In the genomic region with DNA sequence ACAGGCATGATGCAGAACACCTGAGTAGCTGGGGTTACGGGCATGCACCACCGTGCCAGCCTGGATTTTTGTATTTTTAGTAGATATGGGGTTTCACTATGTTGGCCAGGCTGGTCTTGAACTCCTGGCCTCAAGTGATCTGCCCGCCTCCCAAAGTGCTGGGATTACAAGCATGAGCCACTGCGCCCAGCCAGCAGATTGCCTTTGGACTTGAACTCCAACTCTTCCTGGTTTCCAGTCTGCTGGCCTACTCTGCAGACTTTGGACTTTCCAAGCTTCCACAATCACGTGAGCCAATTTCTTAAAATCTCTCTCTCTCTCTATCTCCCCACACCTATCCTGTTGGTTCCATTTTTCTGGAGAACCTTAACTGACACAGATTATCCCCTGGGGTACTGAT, we compare ENCODE assay signal across 16 cellular contexts. TPM values are rescaled to one million over a fixed set of nuclear protein-coding genes. Genes with fewer than 3 reads are reported as not detected.
DNase-seq lines count a peak whose midpoint lies in the region; ATAC-seq and TF ChIP-seq lines count a peak whose summit lies in the region.
"Had no signal": no experiment of that assay in that cellular context is flagged by ENCODE, and none has a peak within 500 bp of the region (broad histone marks: within the 10 kb centered on the region; RNA-seq: fewer than 3 reads in every experiment).

No MANE protein-coding gene starts in this region.

- WGBS in hepatocyte (ENCODE audit: low lambda C conversion rate, missing lambda C conversion rate) = 87% methylated on average over 5 of the region's 5 CpGs
- 72 to 78% methylated on average over 3 to 5 of the region's 5 CpGs for WGBS in transverse colon (ENCODE audit: low coverage in 1 of 2), 2 donors

- intact Hi-C loops in mucosa of descending colon (cut with DNase I, micrococcal nuclease) (no loop called here), transverse colon (cut with DNase I; ENCODE audit: low total_unique reads) (no loop called here)

- TF ChIP-seq CTCF in Peyer's patch (IDR thresholded peaks at IDR 0.05) (no peak), hepatocyte (IDR thresholded peaks at IDR 0.05; ENCODE audit: poor library complexity) (no peak), mucosa of descending colon (IDR thresholded peaks at IDR 0.05) (no peak), transverse colon (IDR thresholded peaks at IDR 0.05) (no peak), GM13976 (IDR thresholded peaks at IDR 0.05; ENCODE audit: borderline replicate concordance, control extremely low read depth, extremely low read depth, insufficient read depth, missing control alignments) (no peak)

- H3K79me2 ChIP-seq in hepatocyte = no peaks in the 10 kb centered on the region

- ATAC-seq in mucosa of descending colon = peak; percentile 59
- ATAC-seq in esophagus mucosa = no peak
- ATAC-seq: HepG2 had no signal

- H3K27ac ChIP-seq in Peyer's patch (peak overlapping the region in 2 of 4 donors; percentile 66 to 73), hepatocyte (no peak overlapping the region), transverse colon (peak overlapping the region in 2 of 4 donors; percentile 18 to 44)
- H3K27ac ChIP-seq: BLaER1 had no signal

- H3K9me2 ChIP-seq in hepatocyte (replicated peaks; ENCODE audit: insufficient read depth) = no peaks in the 10 kb centered on the region

- in situ Hi-C loops in transverse colon (cut with MboI; ENCODE audit: low pct_ligation_motif_present in 1 of 4, low pct_unique_long_range_greater_than_20kb in 1 of 4, low sequenced_read_pairs in 3 of 4) (loop anchor here in 1 of 4 donors (25.0 kb wide), 1 partner anchor 911 kb away; no protein-coding TSS in a partner anchor), GM13976 (cut with MboI; ENCODE audit: low sequenced_read_pairs, unreplicated experiment) (no loop called here)

- TF ChIP-seq EP300 in transverse colon (IDR thresholded peaks at IDR 0.05; ENCODE audit: low read depth) = no peak

- H3K4me1 ChIP-seq in Peyer's patch (peaks cover 0 to 5% (median 0%) of the 10 kb centered on the region in 4 donors), hepatocyte (ENCODE audit: insufficient read depth) (no peaks in the 10 kb centered on the region), mucosa of descending colon (ENCODE audit: low read depth) (peaks cover 4% of the 10 kb centered on the region), transverse colon (peaks cover 0 to 10% (median 3%) of the 10 kb centered on the region in 4 donors)

- H4K20me1 ChIP-seq in hepatocyte (ENCODE audit: insufficient read depth, poor library complexity, severe bottlenecking) = no peaks in the 10 kb centered on the region
- H4K20me1 ChIP-seq: BLaER1 had no signal

- no peak overlapping the region for H3K4me3 ChIP-seq in Peyer's patch
- no peak overlapping the region for H3K4me3 ChIP-seq in hepatocyte
- no peak overlapping the region for H3K4me3 ChIP-seq in mucosa of descending colon
- H3K4me3 ChIP-seq in transverse colon = no peak overlapping the region
- H3K4me3 ChIP-seq: BLaER1 had no signal

- no peaks in the 10 kb centered on the region for H3K9me3 ChIP-seq in Peyer's patch
- no peaks in the 10 kb centered on the region for H3K9me3 ChIP-seq in hepatocyte (ENCODE audit: low read depth)
- H3K9me3 ChIP-seq in mucosa of descending colon = no peaks in the 10 kb centered on the region
- H3K9me3 ChIP-seq in transverse colon = no peaks in the 10 kb centered on the region
- H3K9me3 ChIP-seq: BLaER1 had no signal

- DNase-seq in Peyer's patch (peak in 2 of 3 donors; percentile 59 to 72), hepatocyte (ENCODE audit: low spot score) (peak; percentile 34), mucosa of descending colon (peak in 2 of 3 donors; percentile 46 to 50), transverse colon (peak; percentile 49), GM13976 (ENCODE audit: low spot score) (no peak), HCEC 1CT (no peak)
- DNase-seq: 8988T; CD4-positive, alpha-beta memory T cell; DMS153; DMS79; GDM1; GOT3; H7 had no signal

- TF ChIP-seq POLR2A in Peyer's patch (IDR thresholded peaks at IDR 0.05) = no peak
- TF ChIP-seq POLR2A in transverse colon (IDR thresholded peaks at IDR 0.05) = no peak

- no peaks in the 10 kb centered on the region for H3K36me3 ChIP-seq in Peyer's patch
- H3K36me3 ChIP-seq in hepatocyte (replicated peaks; ENCODE audit: insufficient read depth, low read depth) = no peaks in the 10 kb centered on the region
- no peaks in the 10 kb centered on the region for H3K36me3 ChIP-seq in mucosa of descending colon (ENCODE audit: low read depth)
- no peaks in the 10 kb centered on the region for H3K36me3 ChIP-seq in transverse colon
- H3K36me3 ChIP-seq: BLaER1 had no signal

- H3K4me2 ChIP-seq in hepatocyte = no peak overlapping the region
- H3K4me2 ChIP-seq: BLaER1 had no signal

- no peak overlapping the region for H2AFZ ChIP-seq in hepatocyte

- H3K27me3 ChIP-seq in Peyer's patch (no peaks in the 10 kb centered on the region), hepatocyte (no peaks in the 10 kb centered on the region), transverse colon (no peaks in the 10 kb centered on the region)
- H3K27me3 ChIP-seq: BLaER1 had no signal

RNA-seq across cellular contexts. Expression of gene EMP1, which starts 55.0 kb away (rescaled TPM):
- total RNA-seq in Peyer's patch (100 to 1,000 TPM in 1 of 4 donors, 10 to 100 TPM in 3; 37.1 to 110 (median 87.3) TPM), hepatocyte (39.9 and 67.3 TPM in 2 replicates), mucosa of descending colon (100 to 1,000 TPM; 245 to 680 (median 667) TPM), transverse colon (100 to 1,000 TPM in 3 of 4 donors, 10 to 100 TPM in 1; 43.2 to 837 (median 738) TPM), esophagus mucosa (1,972 TPM)
- 51.1 and 52.6 TPM in 2 replicates for polyA plus RNA-seq in hepatocyte

Comparison
In these comparisons a context has a peak if more than half of its experiments do, and no peak if none do; other contexts are left out.
1. DNase-seq: peak in Peyer's patch (2 of 3), hepatocyte (single experiment), mucosa of descending colon (2 of 3) and transverse colon (single experiment); none in GM13976 (single experiment) and HCEC 1CT (single experiment).